ENCODE assay signal across 8 cellular contexts in the genomic region with DNA sequence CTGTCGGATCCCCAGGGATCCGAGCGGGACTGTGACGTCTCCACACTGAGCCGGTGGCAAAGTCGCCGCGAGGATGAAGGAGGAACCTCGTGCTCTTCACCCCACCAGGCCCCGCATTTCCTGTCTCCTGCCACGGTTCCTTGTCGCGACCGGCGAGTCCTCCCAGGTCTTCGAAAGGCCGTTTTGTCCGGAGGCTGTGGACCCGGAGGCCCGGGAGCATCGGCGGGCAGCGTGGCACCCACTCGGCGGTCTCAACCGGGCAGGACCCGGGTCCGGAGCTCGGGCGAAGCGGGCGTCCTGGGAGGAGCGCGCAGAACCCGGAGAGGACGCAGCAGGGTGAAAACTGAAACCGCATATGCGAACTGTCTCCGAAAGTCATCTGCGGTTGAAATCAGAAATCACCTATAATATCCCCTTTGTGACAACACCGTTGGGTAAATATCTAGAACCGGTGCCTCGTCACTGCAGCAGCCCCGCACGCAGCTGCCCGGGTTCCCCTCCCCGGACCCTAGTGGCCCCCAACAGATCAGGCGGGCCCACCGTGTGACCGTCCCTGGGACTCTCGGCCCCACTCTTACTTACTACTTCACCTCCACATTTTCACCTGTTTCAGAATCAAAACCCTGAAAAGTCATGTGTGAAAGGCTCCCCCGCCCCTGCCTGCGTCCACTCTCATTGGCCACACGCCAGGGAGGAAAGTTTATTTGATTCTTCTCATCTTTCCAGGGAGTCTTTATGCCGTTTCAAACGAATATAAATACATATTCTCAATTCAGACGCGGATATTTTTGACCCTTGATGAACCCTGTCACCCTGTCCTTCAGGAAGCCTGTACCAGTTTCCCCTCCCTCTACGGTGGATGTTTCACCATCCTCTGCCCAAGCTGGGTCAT. TPM values are rescaled to one million over a fixed set of nuclear protein-coding genes. Genes with fewer than 3 reads are reported as not detected.
A peak's percentile ranks its signal among the peaks of the same experiment; 100 is the strongest.
DNase-seq lines count a peak whose midpoint lies in the region; ATAC-seq and TF ChIP-seq lines count a peak whose summit lies in the region.

No MANE protein-coding gene starts in this region.

- peak overlapping the region; percentile 85 to 89 for H3K27ac Mint-ChIP-seq in natural killer cell

- H3K27me3 ChIP-seq in dorsolateral prefrontal cortex, result peaks cover 0 to 82% (median 63%) of the 10 kb centered on the region in 45 donors

- no peak for TF ChIP-seq CTCF in dorsolateral prefrontal cortex (IDR thresholded peaks at IDR 0.05 in 54 of 56, conservative IDR thresholded peaks at IDR 0.05 in 2 of 56; ENCODE audit: low read depth in 1 of 56, partially characterized antibody in 56 of 56)
- TF ChIP-seq CTCF in natural killer cell (IDR thresholded peaks at IDR 0.05), result no peak

- intact Hi-C loops in dorsolateral prefrontal cortex (cut with DNase I), result loop anchor here in 1 of 2 donors (10.0 kb wide), 1 partner anchor 456 kb away; no protein-coding TSS in a partner anchor
- intact Hi-C loops in natural killer cell (cut with micrococcal nuclease), result loop anchor here (10.0 kb wide), 2 partner anchors 194 to 876 kb away; a partner anchor contains a TSS

- DNase-seq in stimulated activated CD4-positive, alpha-beta T cell treated with anti-CD3 and anti-CD28 coated beads, Interleukin-1b, Interleukin-23, amount 100 ng/mL, for 48 hours, result peak; percentile 23
- DNase-seq in stimulated activated CD4-positive, alpha-beta T cell treated with anti-CD3 and anti-CD28 coated beads, Interleukin-2, amount 100 ng/mL, for 48 hours, result no peak
- DNase-seq in T follicular helper cell (ENCODE audit: low read depth) (peak; percentile 22), dorsolateral prefrontal cortex (no peak), natural killer cell (peak; percentile 62), OCI-M2 (lab: John Stamatoyannopoulos, UW; ENCODE audit: unreplicated experiment) (no peak), SIG-M5 treated with dmso at 0.1 percent for 504 hours (lab: John Stamatoyannopoulos, UW; ENCODE audit: unreplicated experiment) (no peak)

- peaks cover 59 to 69% of the 10 kb centered on the region in 2 donors for H3K27me3 Mint-ChIP-seq in natural killer cell (ENCODE audit: low read depth in 2 of 2)

- H3K4me1 Mint-ChIP-seq in natural killer cell, result peaks cover 13 to 36% of the 10 kb centered on the region in 2 donors

- ATAC-seq in HG03060 (IDR thresholded peaks at IDR 0.05; ENCODE audit: low read depth, unreplicated experiment), result peak; percentile 66
- peak; percentile 34 to 57 (median 41) for ATAC-seq in natural killer cell

- H3K4me3 ChIP-seq in dorsolateral prefrontal cortex, result peak overlapping the region; percentile 14 to 65 (median 45)

- H3K9me3 Mint-ChIP-seq in natural killer cell, result no peaks in the 10 kb centered on the region

- no peak overlapping the region for H3K27ac ChIP-seq in dorsolateral prefrontal cortex

- no peaks in the 10 kb centered on the region for H3K36me3 Mint-ChIP-seq in natural killer cell

- H3K4me3 Mint-ChIP-seq in natural killer cell, result peak overlapping the region; percentile 90

RNA-seq across cellular contexts. Expression of a gene that starts 3.0 kb away (rescaled TPM):
- total RNA-seq in dorsolateral prefrontal cortex, result 1 to 10 TPM in 117 of 120 experiments, under 1 TPM in 3; 0.56 to 4.8 (median 2.4) TPM
- total RNA-seq in natural killer cell, result 1 to 10 TPM in 2 of 3 donors, under 1 TPM in 1; 0.98 to 2.4 (median 2.4) TPM

RNA-seq across cellular contexts. Expression of a gene that starts 15.9 kb away (rescaled TPM):
- total RNA-seq in dorsolateral prefrontal cortex (1 to 10 TPM in 2 of 120 experiments, under 1 TPM in 15, not detected in 103; 0.42 to 1.3 (median 0.59) TPM), natural killer cell (under 1 TPM in 1 of 3 donors, not detected in 2; 0.43 TPM)

RNA-seq across cellular contexts. Expression of a gene that starts 24.9 kb away (rescaled TPM):
- total RNA-seq in dorsolateral prefrontal cortex, result 1 to 10 TPM in 1 of 120 experiments, under 1 TPM in 57, not detected in 62; 0.12 to 1.1 (median 0.26) TPM
- total RNA-seq in natural killer cell, result under 1 TPM in 2 of 3 donors, not detected in 1; 0.18 to 0.23 TPM

RNA-seq across cellular contexts. Expression of a gene that starts 40.9 kb away (rescaled TPM):
- total RNA-seq in dorsolateral prefrontal cortex (1 to 10 TPM in 2 of 120 experiments, under 1 TPM in 21, not detected in 97; 0.21 to 1.4 (median 0.52) TPM), natural killer cell (not detected)

Comparison
In these comparisons a context has a peak if more than half of its experiments do, and no peak if none do; other contexts are left out.
1. DNase-seq: peak in stimulated activated CD4-positive, alpha-beta T cell treated with anti-CD3 and anti-CD28 coated beads, Interleukin-1b, Interleukin-23, amount 100 ng/mL, for 48 hours (single experiment), T follicular helper cell (single experiment) and natural killer cell (single experiment); none in stimulated activated CD4-positive, alpha-beta T cell treated with anti-CD3 and anti-CD28 coated beads, Interleukin-2, amount 100 ng/mL, for 48 hours (0 of 2), dorsolateral prefrontal cortex (0 of 10), OCI-M2 (single experiment) and SIG-M5 treated with dmso at 0.1 percent for 504 hours (single experiment).